8 cellular contexts compared by ENCODE assay signal in genomic region chr19:13847033-13847899, GRCh38. TPM values are rescaled to one million over a fixed set of nuclear protein-coding genes. Genes with fewer than 3 reads are reported as not detected.
DNase-seq lines count a peak whose midpoint lies in the region; ATAC-seq and TF ChIP-seq lines count a peak whose summit lies in the region.

No MANE protein-coding gene starts in this region.

- peak; percentile 19 for ATAC-seq in GM18867 (IDR thresholded peaks at IDR 0.05; ENCODE audit: unreplicated experiment)
- ATAC-seq in HG03196 (IDR thresholded peaks at IDR 0.05; ENCODE audit: unreplicated experiment), result peak; percentile 29

- H3K79me2 ChIP-seq in ACC112 (ENCODE audit: control insufficient read depth, insufficient read depth, low read length, unreplicated experiment), result peaks cover 10% of the 10 kb centered on the region

- intact Hi-C loops in lower leg skin (cut with DNase I; ENCODE audit: low total_unique reads), result no loop called here

- WGBS in lower leg skin, 2 donors, result 1 to 2% methylated on average over 20 to 31 of the region's 46 CpGs

- no peak for TF ChIP-seq CTCF in lower leg skin (IDR thresholded peaks at IDR 0.05)

- H3K36me3 ChIP-seq in ACC112 (ENCODE audit: insufficient read depth, low read length), result no peaks in the 10 kb centered on the region

- no peak overlapping the region for H2AFZ ChIP-seq in ACC112 (ENCODE audit: low read length, unreplicated experiment)

- peak in 1 of 2 donors; percentile 87 for TF ChIP-seq POLR2A in lower leg skin (IDR thresholded peaks at IDR 0.05)

- H3K4me3 ChIP-seq in ACC112 (ENCODE audit: low read depth, low read length) (peak overlapping the region; percentile 76), lower leg skin (ENCODE audit: low read depth, poor library complexity, severe bottlenecking) (peak overlapping the region; percentile 31)

- no peaks in the 10 kb centered on the region for H3K27me3 ChIP-seq in ACC112 (ENCODE audit: insufficient read depth, low read length)

- peak; percentile 91 for DNase-seq in NCI-H510A treated with DMSO at 0.1 percent for 48 hours (lab: John Stamatoyannopoulos, UW)
- DNase-seq in activated CD4-positive, alpha-beta T cell treated with anti-CD3 and anti-CD28 coated beads, Interleukin-2, amount 50 U/mL, for 24 hours (ENCODE audit: low read depth in 1 of 2, low spot score in 1 of 2), result peak; percentile 73 to 81
- DNase-seq in dermis microvascular lymphatic vessel endothelial cell (ENCODE audit: low read depth in 2 of 2), result peak; percentile 73 to 95
- peak; percentile 90 to 99 for DNase-seq in lower leg skin (ENCODE audit: low spot score in 2 of 2)
- peak; percentile 82 to 84 for DNase-seq in stimulated activated CD4-positive, alpha-beta T cell treated with anti-CD3 and anti-CD28 coated beads, Interleukin-4, amount 100 ng/mL, for 4 hours

- peak overlapping the region; percentile 99 for H3K27ac ChIP-seq in ACC112 (ENCODE audit: low read depth, low read length)

- peaks cover 49% of the 10 kb centered on the region for H3K4me1 ChIP-seq in ACC112 (ENCODE audit: control insufficient read depth, insufficient read depth, low read length, unreplicated experiment)

RNA-seq across cellular contexts. Expression of gene NANOS3, which starts 29.7 kb away (rescaled TPM):
- 0.25 TPM in 1 of 2 replicates, not detected in the other for total RNA-seq in dermis microvascular lymphatic vessel endothelial cell
- not detected for total RNA-seq in lower leg skin

RNA-seq across cellular contexts. Expression of gene ZSWIM4, which starts 52.0 kb away (rescaled TPM):
- total RNA-seq in dermis microvascular lymphatic vessel endothelial cell (8.5 and 18.6 TPM in 2 replicates), lower leg skin (10 to 100 TPM; 22.3 to 29.9 (median 23.3) TPM)

RNA-seq across cellular contexts. Expression of gene BRME1, which starts 58.7 kb away (rescaled TPM):
- total RNA-seq in dermis microvascular lymphatic vessel endothelial cell, result 0.25 and 0.39 TPM in 2 replicates
- 10 to 100 TPM in 1 of 4 donors, 1 to 10 TPM in 3; 2.3 to 11.8 (median 5.7) TPM for total RNA-seq in lower leg skin

RNA-seq across cellular contexts. Expression of gene CC2D1A, which starts 58.7 kb away (rescaled TPM):
- 3.7 and 5.6 TPM in 2 replicates for total RNA-seq in dermis microvascular lymphatic vessel endothelial cell
- 100 to 1,000 TPM in 1 of 4 donors, 10 to 100 TPM in 3; 48.9 to 104 (median 54.8) TPM for total RNA-seq in lower leg skin

Comparison
In these comparisons a context has a peak if more than half of its experiments do, and no peak if none do; other contexts are left out.
1. Peak in every context shown above with its lines: DNase-seq, ATAC-seq, H3K4me3 ChIP-seq and H3K27ac ChIP-seq.